8 cellular contexts compared by ENCODE assay signal in genomic region chr1:153790282-153790995, GRCh38. TPM values are rescaled to one million over a fixed set of nuclear protein-coding genes. Genes with fewer than 3 reads are reported as not detected.
DNase-seq lines count a peak whose midpoint lies in the region; ATAC-seq and TF ChIP-seq lines count a peak whose summit lies in the region.

No MANE protein-coding gene starts in this region.

- peak overlapping the region; percentile 79 to 98 (median 90) for H3K4me2 ChIP-seq in BLaER1 treated with 17β-estradiol and CSF1 and Interleukin-3, amounts not matched to agents 10 nM and 100 nM

- ATAC-seq in HG02610 (IDR thresholded peaks at IDR 0.05; ENCODE audit: unreplicated experiment) (peak; percentile 16), WTC11 (no peak)

- peak overlapping the region; percentile 82 to 99 (median 95) for H3K27ac ChIP-seq in BLaER1 treated with 17β-estradiol and CSF1 and Interleukin-3, amounts not matched to agents 10 nM and 100 nM

- peaks cover 24% of the 10 kb centered on the region for H3K4me1 Mint-ChIP-seq in WTC11

- peak; percentile 10 for DNase-seq in WTC11 (ENCODE audit: low spot score)
- DNase-seq in head of caudate nucleus, result peak; percentile 19 to 88 (median 66)
- DNase-seq in posterior cingulate gyrus, result peak; percentile 58 to 95 (median 75)
- DNase-seq in DMS79 treated with DMSO at 0.1 percent for 48 hours (lab: John Stamatoyannopoulos, UW), result no peak
- no peak for DNase-seq in NCI-H748 treated with DMSO at 0.1 percent for 48 hours (lab: John Stamatoyannopoulos, UW)
- no peak for DNase-seq in GOT3 (lab: John Stamatoyannopoulos, UW)

- intact Hi-C loops in head of caudate nucleus (cut with DNase I), result loop anchor here (10.0 kb wide), 1 partner anchor 164 kb away; the partner anchor contains the start of gene CRTC2
- intact Hi-C loops in posterior cingulate gyrus (cut with DNase I), result no loop called here

- no peaks in the 10 kb centered on the region; the same call in 1 of the 2 replicates for H3K27me3 Mint-ChIP-seq in WTC11 (ENCODE audit: low read depth)

- peak overlapping the region; percentile 72 to 86 (median 80) for H3K9ac ChIP-seq in BLaER1 treated with 17β-estradiol and CSF1 and Interleukin-3, amounts not matched to agents 10 nM and 100 nM

- peaks cover 68 to 88% (median 86%) of the 10 kb centered on the region in 10 experiments for H3K4me1 ChIP-seq in BLaER1 treated with 17β-estradiol and CSF1 and Interleukin-3, amounts not matched to agents 10 nM and 100 nM

- H3K9me3 Mint-ChIP-seq in WTC11, result peaks cover 6% of the 10 kb centered on the region

- CTCF ChIA-PET in WTC11 (lab: Charles Lee), result interaction anchor here (0.9 to 1.2 kb wide), 4 partner anchors 8 to 156 kb away, joined by 3 to 6 read pairs (median 4); partner anchors contain the start of genes DENND4B and NPR1

- H4K20me1 ChIP-seq in BLaER1 treated with 17β-estradiol and CSF1 and Interleukin-3, amounts not matched to agents 10 nM and 100 nM, result no peaks in the 10 kb centered on the region

- peak overlapping the region in 9 of 10 experiments; percentile 9 to 49 (median 25); a peak in 12 of 20 replicates for H3K4me3 ChIP-seq in BLaER1 treated with 17β-estradiol and CSF1 and Interleukin-3, amounts not matched to agents 10 nM and 100 nM

- H3K4me3 Mint-ChIP-seq in WTC11, result no peak overlapping the region

- no peaks in the 10 kb centered on the region for H3K27me3 ChIP-seq in BLaER1 treated with 17β-estradiol and CSF1 and Interleukin-3, amounts not matched to agents 10 nM and 100 nM

- TF ChIP-seq CTCF in WTC11 (IDR thresholded peaks at IDR 0.05), result no peak

- H3K36me3 ChIP-seq in BLaER1 treated with 17β-estradiol and CSF1 and Interleukin-3, amounts not matched to agents 10 nM and 100 nM, result no peaks in the 10 kb centered on the region

- no peak overlapping the region for H3K27ac Mint-ChIP-seq in WTC11

- no peaks in the 10 kb centered on the region; the same call in 1 of the 2 replicates for H3K36me3 Mint-ChIP-seq in WTC11

- peaks cover 0 to 8% (median 7%) of the 10 kb centered on the region in 11 experiments; a peak in 12 of 22 replicates for H3K9me3 ChIP-seq in BLaER1 treated with 17β-estradiol and CSF1 and Interleukin-3, amounts not matched to agents 10 nM and 100 nM (replicated peaks in 1 of 11)

- POLR2A ChIA-PET in WTC11 (lab: Charles Lee), result no interaction called here

TF ChIP-seq in WTC11, 78 proteins besides CTCF, POLR2A, EP300 and RAD21:
- no peak for TF ChIP-seq NR1H2 (CRISPR knock-in tag; IDR thresholded peaks at IDR 0.05)
- no peak for TF ChIP-seq CREM (CRISPR knock-in tag; IDR thresholded peaks at IDR 0.05)
- TF ChIP-seq PRDM15 (CRISPR knock-in tag; IDR thresholded peaks at IDR 0.05), result no peak

RNA-seq across cellular contexts. Expression of gene SLC27A3, which starts 15.2 kb away (rescaled TPM):
- total RNA-seq in WTC11 (2021), result 36.3 to 38.9 TPM (median 36.9 TPM) in 3 replicates

Comparison
In these comparisons a context has a peak if more than half of its experiments do, and no peak if none do; other contexts are left out.
1. DNase-seq: peak in WTC11 (single experiment), head of caudate nucleus (42 of 42) and posterior cingulate gyrus (10 of 10); none in DMS79 treated with DMSO at 0.1 percent for 48 hours (single experiment), NCI-H748 treated with DMSO at 0.1 percent for 48 hours (single experiment) and GOT3 (single experiment).